In genomic region chr18:32770181-32770650, GRCh38 we compare ENCODE assay signal across 9 cellular contexts. TPM values are rescaled to one million over a fixed set of nuclear protein-coding genes. Genes with fewer than 3 reads are reported as not detected.
DNase-seq lines count a peak whose midpoint lies in the region; ATAC-seq and TF ChIP-seq lines count a peak whose summit lies in the region.
"Had no signal": no experiment of that assay in that cellular context is flagged by ENCODE, and none has a peak within 500 bp of the region (broad histone marks: within the 10 kb centered on the region; RNA-seq: fewer than 3 reads in every experiment).

No MANE protein-coding gene starts in this region.

- H3K9me2 ChIP-seq in GM23248 (ENCODE audit: insufficient read depth), result no peaks in the 10 kb centered on the region

- H3K27ac ChIP-seq in GM23248, result no peak overlapping the region

- H3K4me1 ChIP-seq in GM23248 (ENCODE audit: insufficient read depth), result no peaks in the 10 kb centered on the region

- H3K36me3 ChIP-seq in GM23248 (ENCODE audit: low read depth), result no peaks in the 10 kb centered on the region

- ATAC-seq in WTC11, result peak; percentile 2
- peak; percentile 22 for ATAC-seq in left colon
- peak; percentile 8 for ATAC-seq in stimulated activated naive CD8-positive, alpha-beta T cell treated with anti-CD3 and anti-CD28 coated beads, Interleukin-15, Interleukin-2, amounts not matched to agents 100 U/mL and 50 U/mL, for 24 hours

- no peak for TF ChIP-seq CTCF in WTC11 (IDR thresholded peaks at IDR 0.05)

- H3K79me2 ChIP-seq in GM23248 (ENCODE audit: insufficient read depth), result no peaks in the 10 kb centered on the region

- no peak overlapping the region for H2AFZ ChIP-seq in GM23248

- peak; percentile 65 for DNase-seq in NCI-H345 (lab: John Stamatoyannopoulos, UW)
- DNase-seq in NCI-H345 treated with DMSO at 0.1 percent for 48 hours (lab: John Stamatoyannopoulos, UW; ENCODE audit: unreplicated experiment), result no peak
- peak; percentile 29 for DNase-seq in WTC11 (ENCODE audit: low spot score)
- peak in 1 of 2 donors; percentile 13 for DNase-seq in left colon
- no peak for DNase-seq in stimulated activated naive CD8-positive, alpha-beta T cell treated with anti-CD3 and anti-CD28 coated beads, Interleukin-15, Interleukin-2, amounts not matched to agents 100 U/mL and 50 U/mL, for 24 hours
- DNase-seq in GM23248, result no peak
- DNase-seq in activated CD4-positive, alpha-beta memory T cell treated with anti-CD3 and anti-CD28 coated beads, Interleukin-2, amount 10 ng/mL, durations not matched to agents 7 days and 5 days, result no peak
- DNase-seq in DMS153 (lab: John Stamatoyannopoulos, UW), result no peak
- DNase-seq: stimulated activated CD4-positive, alpha-beta T cell treated with anti-CD3 and anti-CD28 coated beads, Interleukin-4, amount 100 ng/mL, for 24 hours had no signal

- no peak overlapping the region for H3K27ac Mint-ChIP-seq in WTC11
- no peak overlapping the region for H3K27ac Mint-ChIP-seq in activated CD4-positive, alpha-beta memory T cell treated with anti-CD3 and anti-CD28 coated beads, Interleukin-2, amount 10 ng/mL, durations not matched to agents 7 days and 5 days

- WGBS in GM23248 (ENCODE audit: low coverage in 1 of 2, low lambda C conversion rate in 2 of 2, missing lambda C conversion rate in 2 of 2), 2 experiments, result 5 to 6% methylated on average over 21 to 30 of the region's 30 CpGs

- POLR2A ChIA-PET in WTC11 (lab: Charles Lee), result interaction anchor here (1.1 to 2.0 kb wide), 2 partner anchors 9 to 141 kb away, joined by 3 to 11 read pairs; no protein-coding TSS in a partner anchor
- POLR2A ChIA-PET in activated CD4-positive, alpha-beta memory T cell treated with anti-CD3 and anti-CD28 coated beads, Interleukin-2, amount 10 ng/mL, durations not matched to agents 7 days and 5 days (lab: Charles Lee), result no interaction called here

- no peaks in the 10 kb centered on the region for H3K9me3 Mint-ChIP-seq in WTC11
- H3K9me3 Mint-ChIP-seq in activated CD4-positive, alpha-beta memory T cell treated with anti-CD3 and anti-CD28 coated beads, Interleukin-2, amount 10 ng/mL, durations not matched to agents 7 days and 5 days, result no peaks in the 10 kb centered on the region

- peaks cover 45% of the 10 kb centered on the region for H3K4me1 Mint-ChIP-seq in WTC11
- H3K4me1 Mint-ChIP-seq in activated CD4-positive, alpha-beta memory T cell treated with anti-CD3 and anti-CD28 coated beads, Interleukin-2, amount 10 ng/mL, durations not matched to agents 7 days and 5 days, result no peaks in the 10 kb centered on the region

- H3K27me3 Mint-ChIP-seq in WTC11 (ENCODE audit: low read depth), result peaks cover 51% of the 10 kb centered on the region
- H3K27me3 Mint-ChIP-seq in activated CD4-positive, alpha-beta memory T cell treated with anti-CD3 and anti-CD28 coated beads, Interleukin-2, amount 10 ng/mL, durations not matched to agents 7 days and 5 days, result peaks cover 44% of the 10 kb centered on the region

- intact Hi-C loops in left colon (cut with DNase I, micrococcal nuclease), result no loop called here

- in situ Hi-C loops in GM23248 (cut with MboI), result no loop called here

- H3K4me2 ChIP-seq in GM23248 (ENCODE audit: unreplicated experiment), result no peak overlapping the region

- peaks cover 37% of the 10 kb centered on the region for H3K27me3 ChIP-seq in GM23248 (replicated peaks; ENCODE audit: insufficient read depth)

- H3F3A ChIP-seq in GM23248 (ENCODE audit: insufficient read depth), result no peaks in the 10 kb centered on the region

- CTCF ChIA-PET in WTC11 (lab: Charles Lee), result interaction anchor here (0.5 to 3.4 kb wide), 9 partner anchors 8 to 431 kb away, joined by 3 to 14 read pairs (median 4); partner anchors contain the start of gene GAREM1
- CTCF ChIA-PET in activated CD4-positive, alpha-beta memory T cell treated with anti-CD3 and anti-CD28 coated beads, Interleukin-2, amount 10 ng/mL, durations not matched to agents 7 days and 5 days (lab: Charles Lee), result no interaction called here

- H3K36me3 Mint-ChIP-seq in WTC11, result no peaks in the 10 kb centered on the region
- H3K36me3 Mint-ChIP-seq in activated CD4-positive, alpha-beta memory T cell treated with anti-CD3 and anti-CD28 coated beads, Interleukin-2, amount 10 ng/mL, durations not matched to agents 7 days and 5 days (ENCODE audit: low read depth), result no peaks in the 10 kb centered on the region

- no peak overlapping the region for H3K9ac ChIP-seq in GM23248

- no peaks in the 10 kb centered on the region for H4K20me1 ChIP-seq in GM23248 (ENCODE audit: insufficient read depth)

- H3K4me3 ChIP-seq in GM23248, result no peak overlapping the region

- peak overlapping the region; percentile 93 for H3K4me3 Mint-ChIP-seq in WTC11
- H3K4me3 Mint-ChIP-seq in activated CD4-positive, alpha-beta memory T cell treated with anti-CD3 and anti-CD28 coated beads, Interleukin-2, amount 10 ng/mL, durations not matched to agents 7 days and 5 days, result no peak overlapping the region

- no peaks in the 10 kb centered on the region for H3K9me3 ChIP-seq in GM23248 (ENCODE audit: low read depth)

TF ChIP-seq in WTC11, 78 proteins besides CTCF, POLR2A, EP300 and RAD21:
- TF ChIP-seq, protein P1, sequence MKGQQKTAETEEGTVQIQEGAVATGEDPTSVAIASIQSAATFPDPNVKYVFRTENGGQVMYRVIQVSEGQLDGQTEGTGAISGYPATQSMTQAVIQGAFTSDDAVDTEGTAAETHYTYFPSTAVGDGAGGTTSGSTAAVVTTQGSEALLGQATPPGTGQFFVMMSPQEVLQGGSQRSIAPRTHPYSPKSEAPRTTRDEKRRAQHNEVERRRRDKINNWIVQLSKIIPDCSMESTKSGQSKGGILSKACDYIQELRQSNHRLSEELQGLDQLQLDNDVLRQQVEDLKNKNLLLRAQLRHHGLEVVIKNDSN (CRISPR knock-in tag; IDR thresholded peaks at IDR 0.05), result no peak
- TF ChIP-seq FOXP4 (CRISPR knock-in tag; IDR thresholded peaks at IDR 0.05) (0 out of 2 replicates have a peak, but pooled peaks have one; percentile 64), HMGXB4 (CRISPR knock-in tag; IDR thresholded peaks at IDR 0.05) (peak; percentile 12; the same call in 1 of the 2 replicates), FOXK1 (CRISPR knock-in tag; IDR thresholded peaks at IDR 0.05) (peak; percentile 50), ETV6 (CRISPR knock-in tag; IDR thresholded peaks at IDR 0.05) (no peak)

RNA-seq across cellular contexts. Expression of gene KLHL14, which starts 2.6 kb away (rescaled TPM):
- total RNA-seq in WTC11 (2021) (3.9 to 4.8 TPM (median 4.3 TPM) in 3 replicates), left colon (under 1 TPM in 1 of 2 donors, not detected in 1; 0.28 TPM)
- total RNA-seq in GM23248 (2014; rRNA removed; shearing (Covaris generic)), result not detected in 2 replicates
- not detected in 2 replicates for polyA plus RNA-seq in GM23248 (2016; fragmentation: Nextera tagmentation; extraction: Ambion mirVana)
- total RNA-seq in activated CD4-positive, alpha-beta memory T cell treated with anti-CD3 and anti-CD28 coated beads, Interleukin-2, amount 10 ng/mL, durations not matched to agents 7 days and 5 days, result not detected

Comparison
In these comparisons a context has a peak if more than half of its experiments do, and no peak if none do; other contexts are left out.
1. DNase-seq: peak in NCI-H345 (single experiment) and WTC11 (single experiment); none in NCI-H345 treated with DMSO at 0.1 percent for 48 hours (single experiment), stimulated activated naive CD8-positive, alpha-beta T cell treated with anti-CD3 and anti-CD28 coated beads, Interleukin-15, Interleukin-2, amounts not matched to agents 100 U/mL and 50 U/mL, for 24 hours (single experiment), GM23248 (single experiment), activated CD4-positive, alpha-beta memory T cell treated with anti-CD3 and anti-CD28 coated beads, Interleukin-2, amount 10 ng/mL, durations not matched to agents 7 days and 5 days (single experiment) and DMS153 (single experiment).
2. Peak in every context shown above with its lines, with median percentiles within 50 percentile points of each other: ATAC-seq.